Comparison of ENCODE assay signal across 1 cellular context in genomic region chr15:65414841-65415621, GRCh38.
TF ChIP-seq lines count a peak whose summit lies in the region.

No MANE protein-coding gene starts in this region.

TF ChIP-seq in H1, 55 proteins besides CTCF, POLR2A, EP300 and RAD21 (continued from another document):
- TF ChIP-seq ATF3 (IDR thresholded peaks at IDR 0.05; ENCODE audit: insufficient read depth, low read depth, low read length) (no peak), RXRA (IDR thresholded peaks at IDR 0.05; ENCODE audit: insufficient read depth, low read depth, low read length) (peak; percentile 82; the same call in 1 of the 2 replicates), CEBPB (IDR thresholded peaks at IDR 0.05; ENCODE audit: low read depth, low read length) (no peak), JUND (IDR thresholded peaks at IDR 0.05; ENCODE audit: low read length) (no peak; the same call in 1 of the 2 replicates), CBX8 (IDR thresholded peaks at IDR 0.05; ENCODE audit: borderline replicate concordance, low read depth, low read length) (no peak), POLR2AphosphoS5 (IDR thresholded peaks at IDR 0.05; ENCODE audit: low read depth, low read length) (no peak; the same call in 1 of the 2 replicates), KDM1A (IDR thresholded peaks at IDR 0.05; ENCODE audit: borderline replicate concordance, low read length) (0 out of 2 replicates have a peak, but pooled peaks have one; percentile 34), SUZ12 (IDR thresholded peaks at IDR 0.05; ENCODE audit: low read length) (no peak), GABPA (IDR thresholded peaks at IDR 0.05; ENCODE audit: borderline replicate concordance, insufficient read depth, low read length) (no peak), HDAC2 (IDR thresholded peaks at IDR 0.05; ENCODE audit: borderline replicate concordance in 1 of 2, low read depth in 2 of 2, low read length in 2 of 2) (peak; percentile 89 to 95; a peak in 2 of 4 replicates), TBP (IDR thresholded peaks at IDR 0.05; ENCODE audit: low read depth, low read length) (peak; percentile 61; the same call in 1 of the 2 replicates), ASH2L (IDR thresholded peaks at IDR 0.05; ENCODE audit: low read length) (peak; percentile 46), ZNF274 (IDR thresholded peaks at IDR 0.05; ENCODE audit: borderline replicate concordance, extremely low read depth, low read length) (no peak), KDM5A (IDR thresholded peaks at IDR 0.05; ENCODE audit: low read length) (no peak), KDM4A (IDR thresholded peaks at IDR 0.05; ENCODE audit: low read depth, low read length, severe bottlenecking) (no peak), NANOG (IDR thresholded peaks at IDR 0.05; ENCODE audit: insufficient read depth, low read depth, low read length, poor library complexity, severe bottlenecking) (peak; percentile 75), HDAC6 (IDR thresholded peaks at IDR 0.05; ENCODE audit: low read depth, low read length) (no peak), BRCA1 (IDR thresholded peaks at IDR 0.05; ENCODE audit: low read depth, low read length) (no peak), E2F6 (IDR thresholded peaks at IDR 0.05) (no peak), ATF2 (IDR thresholded peaks at IDR 0.05; ENCODE audit: low read length) (no peak), USF2 (IDR thresholded peaks at IDR 0.05; ENCODE audit: low read length) (no peak), MAX (IDR thresholded peaks at IDR 0.05) (peak; percentile 42; the same call in 1 of the 2 replicates), TAF7 (optimal IDR thresholded peaks at IDR 0.05; ENCODE audit: borderline replicate concordance, low read depth, low read length) (peak; percentile 67), CHD2 (IDR thresholded peaks at IDR 0.05; ENCODE audit: low read length) (peak; percentile 48; the same call in 1 of the 2 replicates), FOSL1 (IDR thresholded peaks at IDR 0.05; ENCODE audit: insufficient read depth, low read depth, low read length) (no peak), GTF2F1 (IDR thresholded peaks at IDR 0.05; ENCODE audit: borderline replicate concordance, low read depth, low read length) (no peak), TCF12 (IDR thresholded peaks at IDR 0.05; ENCODE audit: low read depth, low read length) (peak; percentile 96), EZH2 (IDR thresholded peaks at IDR 0.05; ENCODE audit: low read depth, low read length, severe bottlenecking) (no peak), BCL11A (IDR thresholded peaks at IDR 0.05; ENCODE audit: low read depth in 2 of 2, low read length in 2 of 2) (no peak), SIN3A (conservative IDR thresholded peaks at IDR 0.05 in 1 of 2, IDR thresholded peaks at IDR 0.05 in 1 of 2; ENCODE audit: low read depth in 1 of 2, low read length in 2 of 2) (peak; percentile 85 to 91), TEAD4 (IDR thresholded peaks at IDR 0.05; ENCODE audit: low read depth, low read length) (peak; percentile 69), SP4 (IDR thresholded peaks at IDR 0.05; ENCODE audit: low read length) (0 out of 2 replicates have a peak, but pooled peaks have one; percentile 31), POU5F1 (IDR thresholded peaks at IDR 0.05; ENCODE audit: low read depth, low read length) (peak; percentile 57; the same call in 1 of the 2 replicates), BACH1 (IDR thresholded peaks at IDR 0.05; ENCODE audit: low read length) (no peak), SP2 (IDR thresholded peaks at IDR 0.05; ENCODE audit: low read length) (no peak), SIRT6 (IDR thresholded peaks at IDR 0.05; ENCODE audit: low read length) (no peak), NRF1 (IDR thresholded peaks at IDR 0.05; ENCODE audit: low read depth, low read length) (no peak), SP1 (IDR thresholded peaks at IDR 0.05; ENCODE audit: low read depth, low read length) (peak; percentile 84), TAF1 (IDR thresholded peaks at IDR 0.05; ENCODE audit: low read depth, low read length) (peak; percentile 56), PHF8 (conservative IDR thresholded peaks at IDR 0.05; ENCODE audit: low read depth, low read length) (no peak), SIX5 (IDR thresholded peaks at IDR 0.05; ENCODE audit: low read depth, low read length) (no peak), RFX5 (IDR thresholded peaks at IDR 0.05; ENCODE audit: borderline replicate concordance, low read depth, low read length) (no peak), CHD1 (IDR thresholded peaks at IDR 0.05; ENCODE audit: low read depth, low read length) (no peak), EGR1 (IDR thresholded peaks at IDR 0.05; ENCODE audit: borderline replicate concordance, low read depth, low read length) (0 out of 2 replicates have a peak, but pooled peaks have one; percentile 57), RBBP5 (IDR thresholded peaks at IDR 0.05; ENCODE audit: borderline replicate concordance, low read depth, low read length) (0 out of 2 replicates have a peak, but pooled peaks have one; percentile 21), RNF2 (IDR thresholded peaks at IDR 0.05; ENCODE audit: borderline replicate concordance, low read depth, low read length, missing control alignments, poor library complexity, severe bottlenecking) (no peak), YY1 (IDR thresholded peaks at IDR 0.05; ENCODE audit: low read depth, low read length) (peak; percentile 52; the same call in 1 of the 2 replicates), CHD7 (IDR thresholded peaks at IDR 0.05; ENCODE audit: insufficient replicate concordance, low read length) (peak; percentile 15), JUN (IDR thresholded peaks at IDR 0.05; ENCODE audit: low read depth, low read length) (no peak), MAFK (IDR thresholded peaks at IDR 0.05; ENCODE audit: low read depth, low read length) (no peak), SAP30 (IDR thresholded peaks at IDR 0.05; ENCODE audit: insufficient read depth, insufficient replicate concordance, low read length) (no peak)
TF ChIP-seq in H1: peak in this region for 21.
